23 cellular contexts compared by ENCODE assay signal in the genomic region with DNA sequence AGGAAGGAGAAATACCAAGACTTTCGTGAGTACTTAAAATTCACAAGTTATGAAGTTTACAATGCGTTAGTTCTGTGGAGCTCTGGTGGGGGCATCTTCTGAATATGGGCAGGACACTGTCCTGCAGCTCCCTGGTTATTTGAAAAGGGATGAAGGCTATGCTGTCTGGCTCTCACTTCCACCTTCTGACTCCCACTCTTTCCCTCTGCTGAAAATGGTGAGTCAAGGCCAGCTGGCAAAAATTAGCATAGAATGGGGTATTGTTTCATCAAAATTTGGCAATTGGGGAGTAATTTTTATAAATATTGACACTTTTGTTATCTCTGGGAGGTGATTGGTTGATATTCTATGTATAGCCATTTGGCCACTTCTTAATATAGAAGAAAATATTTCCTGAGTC.
"Had no signal": no experiment of that assay in that cellular context is flagged by ENCODE, and none has a peak within 500 bp of the region (broad histone marks: within the 10 kb centered on the region; RNA-seq: fewer than 3 reads in every experiment).

No MANE protein-coding gene starts in this region.

- DNase-seq: hypothalamus; immature natural killer cell; left ventricle myocardium inferior; midbrain; mucosa of descending colon; naive thymus-derived CD4-positive, alpha-beta T cell; ovary; retina; right cardiac atrium; stimulated activated CD4-positive, alpha-beta T cell treated with anti-CD3 and anti-CD28 coated beads, Interleukin-12 subunit alpha, Interleukin-12 subunit beta, amount 100 ng/mL, for 4 hours; stimulated activated CD4-positive, alpha-beta T cell treated with anti-CD3 and anti-CD28 coated beads, Interleukin-15, amount 100 ng/mL, for 24 hours; stimulated activated CD4-positive, alpha-beta T cell treated with anti-CD3 and anti-CD28 coated beads, Interleukin-2, amount 100 ng/mL, for 24 hours; stimulated activated CD4-positive, alpha-beta T cell treated with anti-CD3 and anti-CD28 coated beads, Interleukin-4, amount 100 ng/mL, for 1 hour; stimulated activated naive B cell treated with anti-CD40 and anti-IgM and Interleukin-4, amounts not matched to agents 10 μg/mL and 1 μg/mL and 100 μg/mL, for 72 hours; stimulated activated naive CD8-positive, alpha-beta T cell treated with anti-CD3 and anti-CD28 coated beads, Interleukin-15, Interleukin-2, amounts not matched to agents 100 U/mL and 50 U/mL, for 24 hours; stomach; tibial artery; trophoblast cell; upper lobe of right lung had no signal

- H3K4me3 ChIP-seq: left ventricle myocardium inferior, mucosa of descending colon, ovary, skin epidermis, stomach, thoracic aorta, tibial artery, upper lobe of right lung had no signal

- ATAC-seq: mucosa of descending colon; naive thymus-derived CD4-positive, alpha-beta T cell; natural killer cell treated with Interleukin-12 subunit alpha and Interleukin-12 subunit beta and Interleukin-15 and Interleukin-18, amount 100 ng/mL, for 72 hours; right cardiac atrium; sciatic nerve; stimulated activated naive B cell treated with anti-CD40 and anti-IgM and Interleukin-4, amounts not matched to agents 10 μg/mL and 1 μg/mL and 100 μg/mL, for 72 hours; stimulated activated naive CD8-positive, alpha-beta T cell treated with anti-CD3 and anti-CD28 coated beads, Interleukin-15, Interleukin-2, amounts not matched to agents 100 U/mL and 50 U/mL, for 24 hours; upper lobe of right lung had no signal

- H3K9me3 ChIP-seq: left ventricle myocardium inferior, mucosa of descending colon, ovary, stomach, thoracic aorta, tibial artery, upper lobe of right lung had no signal

- H3K27me3 ChIP-seq: ovary, stomach, tibial artery, upper lobe of right lung had no signal

- H3K4me1 ChIP-seq: left ventricle myocardium inferior, stomach, upper lobe of right lung had no signal

- H3K36me3 ChIP-seq: left ventricle myocardium inferior, ovary, stomach, thoracic aorta, tibial artery, upper lobe of right lung had no signal

- H3K27ac ChIP-seq: left ventricle myocardium inferior, ovary, stomach, thoracic aorta, tibial artery, upper lobe of right lung had no signal
